ENCODE assay signal across 18 cellular contexts in genomic region chr12:108080363-108080762, GRCh38. TPM values are rescaled to one million over a fixed set of nuclear protein-coding genes. Genes with fewer than 3 reads are reported as not detected.
"Had no signal": no experiment of that assay in that cellular context is flagged by ENCODE, and none has a peak within 500 bp of the region (broad histone marks: within the 10 kb centered on the region; RNA-seq: fewer than 3 reads in every experiment).

No MANE protein-coding gene starts in this region.

- H3K36me3 ChIP-seq: gastroesophageal sphincter, pancreas had no signal

- H3K4me1 ChIP-seq: body of pancreas, gastroesophageal sphincter, pancreas had no signal

- FAIRE-seq: colon, endometrium, islet of Langerhans, pancreas, urothelium cell line had no signal

- H3K27ac ChIP-seq: body of pancreas, gastroesophageal sphincter, pancreas had no signal

- H3K9me3 ChIP-seq: body of pancreas, pancreas had no signal

- H3K4me3 ChIP-seq: body of pancreas, gastroesophageal sphincter, pancreas had no signal

- H3K4me3 Mint-ChIP-seq: activated CD4-positive, alpha-beta T cell treated with anti-CD3 and anti-CD28 coated beads, Interleukin-2, amount 10 ng/mL, durations not matched to agents 7 days and 5 days; activated naive CD8-positive, alpha-beta T cell; activated T-cell treated with anti-CD3 and anti-CD28 coated beads, Interleukin-2, amount 50 U/mL, for 72 hours; naive B cell had no signal

- DNase-seq: activated CD4-positive, alpha-beta T cell treated with anti-CD3 and anti-CD28 coated beads, Interleukin-2, amount 10 ng/mL, durations not matched to agents 7 days and 5 days; activated CD8-positive, alpha-beta memory T cell treated with anti-CD3 and anti-CD28 coated beads, Interleukin-2, amount 50 U/mL, for 48 hours; activated gamma-delta T cell treated with Interleukin-2 at 50 U/mL for 16 hours; activated T-cell treated with anti-CD3 and anti-CD28 coated beads, Interleukin-2, amount 50 U/mL, for 72 hours; amniotic stem cell; body of pancreas; caudate nucleus; mammary epithelial cell; naive B cell; pancreas; stimulated activated CD4-positive, alpha-beta T cell treated with anti-CD3 and anti-CD28 coated beads, Interleukin-1b, Interleukin-23, amount 100 ng/mL, for 48 hours had no signal

- H3K4me1 Mint-ChIP-seq: activated CD4-positive, alpha-beta T cell treated with anti-CD3 and anti-CD28 coated beads, Interleukin-2, amount 10 ng/mL, durations not matched to agents 7 days and 5 days; naive B cell had no signal

- H3K36me3 Mint-ChIP-seq: activated naive CD8-positive, alpha-beta T cell had no signal

- H3K27ac Mint-ChIP-seq: activated CD4-positive, alpha-beta T cell treated with anti-CD3 and anti-CD28 coated beads, Interleukin-2, amount 10 ng/mL, durations not matched to agents 7 days and 5 days; activated naive CD8-positive, alpha-beta T cell; activated T-cell treated with anti-CD3 and anti-CD28 coated beads, Interleukin-2, amount 50 U/mL, for 72 hours; naive B cell had no signal

- H3K9me3 Mint-ChIP-seq: activated CD4-positive, alpha-beta T cell treated with anti-CD3 and anti-CD28 coated beads, Interleukin-2, amount 10 ng/mL, durations not matched to agents 7 days and 5 days had no signal

RNA-seq across cellular contexts. Expression of gene WSCD2, which starts 48.7 kb away (rescaled TPM):
- total RNA-seq: activated CD4-positive, alpha-beta T cell treated with anti-CD3 and anti-CD28 coated beads, Interleukin-2, amount 10 ng/mL, durations not matched to agents 7 days and 5 days; activated T-cell treated with anti-CD3 and anti-CD28 coated beads, Interleukin-2, amount 50 U/mL, for 72 hours; left lobe of liver had no signal
